In the genomic region with DNA sequence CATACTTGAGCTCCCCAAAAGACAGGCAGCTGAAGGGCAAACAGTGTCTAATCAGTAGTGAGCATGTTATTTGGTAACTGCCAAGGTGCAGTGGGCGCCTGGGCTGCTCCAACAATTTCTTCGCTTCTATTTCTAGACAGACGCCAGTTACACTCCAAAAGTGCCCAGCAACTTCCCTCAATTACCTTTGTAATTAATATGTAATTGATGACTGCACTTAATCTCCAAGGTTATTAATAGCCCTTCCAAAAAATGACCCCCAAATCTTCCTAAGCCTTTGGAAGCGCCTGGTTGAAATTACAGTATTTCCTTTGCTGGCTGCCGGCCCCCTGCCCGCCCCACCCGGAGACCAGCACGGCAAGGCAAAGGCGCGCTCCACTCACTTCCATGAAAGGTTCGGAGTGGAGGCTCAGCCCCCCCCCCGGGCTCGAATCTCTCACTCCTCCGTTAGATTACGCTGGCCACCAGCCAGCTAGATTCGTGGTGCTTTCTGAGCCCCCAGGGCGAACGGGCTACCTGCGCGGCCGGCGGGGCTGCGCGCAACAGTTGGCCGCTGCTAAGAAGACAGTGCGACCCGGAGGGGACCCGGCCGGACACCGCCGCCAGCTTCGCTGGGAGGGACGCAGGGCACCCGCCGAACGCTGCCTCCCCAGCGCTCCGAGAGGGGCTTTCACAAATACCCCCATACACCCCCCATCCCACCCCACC, we compare ENCODE assay signal across 10 cellular contexts. TPM values are rescaled to one million over a fixed set of nuclear protein-coding genes. Genes with fewer than 3 reads are reported as not detected.
DNase-seq lines count a peak whose midpoint lies in the region; FAIRE-seq and TF ChIP-seq lines count a peak whose summit lies in the region.
"Had no signal": no experiment of that assay in that cellular context is flagged by ENCODE, and none has a peak within 500 bp of the region (broad histone marks: within the 10 kb centered on the region; RNA-seq: fewer than 3 reads in every experiment).

No MANE protein-coding gene starts in this region.

- H3K4me3 Mint-ChIP-seq in activated naive CD8-positive, alpha-beta T cell treated with anti-CD3 and anti-CD28 coated beads for 36 hours, result no peak overlapping the region

- H3K36me3 Mint-ChIP-seq in activated naive CD8-positive, alpha-beta T cell treated with anti-CD3 and anti-CD28 coated beads for 36 hours, result no peaks in the 10 kb centered on the region

- peak overlapping the region; percentile 77 for H3K4me3 ChIP-seq in HEK293 (ENCODE audit: low read depth, low read length)
- peak overlapping the region; percentile 55 to 79 (median 57) for H3K4me3 ChIP-seq in breast epithelium
- H3K4me3 ChIP-seq in kidney epithelial cell (ENCODE audit: low read depth, low read length), result peak overlapping the region; percentile 63
- H3K4me3 ChIP-seq in skeletal muscle tissue (ENCODE audit: low read length in 3 of 3), result peak overlapping the region; percentile 73 to 80 (median 75)

- no peaks in the 10 kb centered on the region for H3K9me3 ChIP-seq in HEK293 (ENCODE audit: control insufficient read depth, insufficient read depth, low read depth, low read length)
- H3K9me3 ChIP-seq in breast epithelium, result no peaks in the 10 kb centered on the region
- H3K9me3 ChIP-seq in skeletal muscle tissue (ENCODE audit: control insufficient read depth in 3 of 3, low read length in 3 of 3), result no peaks in the 10 kb centered on the region

- peak overlapping the region; percentile 57 to 83 (median 77) for H3K9ac ChIP-seq in skeletal muscle tissue (ENCODE audit: low read depth in 1 of 3, low read length in 3 of 3)

- peaks cover 2% of the 10 kb centered on the region for H3K4me1 Mint-ChIP-seq in activated naive CD8-positive, alpha-beta T cell treated with anti-CD3 and anti-CD28 coated beads for 36 hours

- no peak for FAIRE-seq in RCC 7860 (lab: Jason Lieb, UNC)

- no peak for DNase-seq in breast epithelium (ENCODE audit: low spot score in 2 of 2)
- DNase-seq in kidney epithelial cell (ENCODE audit: low read depth), result no peak
- no peak for DNase-seq in RCC 7860 (ENCODE audit: low spot score)
- DNase-seq in NCI-H2107 (lab: John Stamatoyannopoulos, UW), result no peak
- no peak for DNase-seq in activated naive CD8-positive, alpha-beta T cell treated with anti-CD3 and anti-CD28 coated beads for 36 hours
- no peak for DNase-seq in nucleus accumbens (lab: John Stamatoyannopoulos, UW)
- DNase-seq: activated CD4-positive, alpha-beta T cell treated with anti-CD3 and anti-CD28 coated beads, Interleukin-2, amount 50 U/mL, for 1 hour; amniotic stem cell had no signal

- H3K27ac Mint-ChIP-seq in activated naive CD8-positive, alpha-beta T cell treated with anti-CD3 and anti-CD28 coated beads for 36 hours, result no peak overlapping the region

- peaks cover 55% of the 10 kb centered on the region for H3K27me3 Mint-ChIP-seq in activated naive CD8-positive, alpha-beta T cell treated with anti-CD3 and anti-CD28 coated beads for 36 hours

- no peaks in the 10 kb centered on the region; a peak in 1 of 3 replicates for H3K36me3 ChIP-seq in HEK293 (ENCODE audit: control insufficient read depth in 2 of 2, insufficient read depth in 1 of 2, low read length in 2 of 2)
- H3K36me3 ChIP-seq in breast epithelium, result no peaks in the 10 kb centered on the region
- no peaks in the 10 kb centered on the region for H3K36me3 ChIP-seq in kidney epithelial cell (ENCODE audit: control insufficient read depth, insufficient read depth, low read length)
- no peaks in the 10 kb centered on the region for H3K36me3 ChIP-seq in skeletal muscle tissue (ENCODE audit: control insufficient read depth in 3 of 3, insufficient read depth in 3 of 3, low read length in 3 of 3)

- intact Hi-C loops in breast epithelium (cut with DNase I; ENCODE audit: low total_unique reads), result no loop called here

- TF ChIP-seq CTCF in HEK293 (tag by site-specific recombination; IDR thresholded peaks at IDR 0.05), result no peak
- no peak for TF ChIP-seq CTCF in breast epithelium (IDR thresholded peaks at IDR 0.05)
- no peak for TF ChIP-seq CTCF in kidney epithelial cell (IDR thresholded peaks at IDR 0.05; ENCODE audit: insufficient read depth, low read length, poor library complexity, severe bottlenecking)

- H3K27me3 ChIP-seq in breast epithelium (peaks cover 0 to 58% of the 10 kb centered on the region in 2 donors), kidney epithelial cell (ENCODE audit: control insufficient read depth, insufficient read depth, low read length) (no peaks in the 10 kb centered on the region), skeletal muscle tissue (ENCODE audit: control insufficient read depth in 3 of 3, insufficient read depth in 3 of 3, low read length in 3 of 3) (peaks cover 0 to 2% (median 0%) of the 10 kb centered on the region in 3 donors)

- peaks cover 3% of the 10 kb centered on the region for H3K4me1 ChIP-seq in HEK293 (ENCODE audit: control insufficient read depth, insufficient read depth, low read length)
- no peaks in the 10 kb centered on the region for H3K4me1 ChIP-seq in breast epithelium
- H3K4me1 ChIP-seq in skeletal muscle tissue (ENCODE audit: control insufficient read depth in 3 of 3, insufficient read depth in 3 of 3, low read length in 3 of 3), result peaks cover 8 to 14% (median 13%) of the 10 kb centered on the region in 3 donors

- no peak overlapping the region for H3K27ac ChIP-seq in HEK293 (ENCODE audit: extremely low read depth, low read depth, low read length)
- H3K27ac ChIP-seq in breast epithelium, result no peak overlapping the region
- H3K27ac ChIP-seq in skeletal muscle tissue (ENCODE audit: low read depth, low read length), result peak overlapping the region; percentile 51

- POLR2A ChIA-PET in HEK293 (lab: Yijun Ruan, JAX), result interaction anchor here (1.3 kb wide), 1 partner anchor 37 kb away, joined by 3 read pairs; no protein-coding TSS in a partner anchor

- TF ChIP-seq POLR2A in breast epithelium (IDR thresholded peaks at IDR 0.05), result no peak

- CTCF ChIA-PET in HEK293 (lab: Yijun Ruan, JAX), result interaction anchor here (0.6 to 0.7 kb wide), 3 partner anchors 13 to 79 kb away, joined by 3 to 4 read pairs (median 4); no protein-coding TSS in a partner anchor

- H3K9me3 Mint-ChIP-seq in activated naive CD8-positive, alpha-beta T cell treated with anti-CD3 and anti-CD28 coated beads for 36 hours, result no peaks in the 10 kb centered on the region

TF ChIP-seq in HEK293, 187 proteins besides CTCF, POLR2A, EP300 and RAD21 (continues in another document):
- TF ChIP-seq ZNF664 (tag by site-specific recombination; IDR thresholded peaks at IDR 0.05) (no peak), ZBTB26 (tag by site-specific recombination; optimal IDR thresholded peaks at IDR 0.05) (peak; percentile 39), ZNF704 (tag by site-specific recombination; IDR thresholded peaks at IDR 0.05) (no peak), ZNF121 (tag by site-specific recombination; IDR thresholded peaks at IDR 0.05) (no peak), ZXDB (tag by site-specific recombination; IDR thresholded peaks at IDR 0.05) (no peak), SCRT2 (tag by site-specific recombination; IDR thresholded peaks at IDR 0.05) (peak; percentile 96), ZNF157 (tag by site-specific recombination; IDR thresholded peaks at IDR 0.05) (no peak), SCRT1 (tag by site-specific recombination; IDR thresholded peaks at IDR 0.05; ENCODE audit: borderline replicate concordance) (peak; percentile 69; the same call in 1 of the 2 replicates), ZNF510 (tag by site-specific recombination; IDR thresholded peaks at IDR 0.05; ENCODE audit: insufficient replicate concordance) (no peak), ZIC2 (tag by site-specific recombination; IDR thresholded peaks at IDR 0.05) (peak; percentile 57)

RNA-seq across cellular contexts. Expression of gene GPC4, which starts 1.9 kb away (rescaled TPM):
- total RNA-seq in breast epithelium (1 to 10 TPM; 4.5 to 7.7 (median 5.2) TPM), kidney epithelial cell (33.1 and 34.7 TPM in 2 replicates), skeletal muscle tissue (49.1 TPM)
- total RNA-seq in activated naive CD8-positive, alpha-beta T cell treated with anti-CD3 and anti-CD28 coated beads for 36 hours, result not detected

Comparison
In these comparisons a context has a peak if more than half of its experiments do, and no peak if none do; other contexts are left out.
1. RNA of gene GPC4, which starts 1.9 kb away (total RNA-seq): 49.1 TPM in skeletal muscle tissue (single experiment), 33.1 to 34.7 TPM in kidney epithelial cell and 4.5 to 7.7 TPM in breast epithelium; not detected in activated naive CD8-positive, alpha-beta T cell treated with anti-CD3 and anti-CD28 coated beads for 36 hours; every median in the first group is over 4 times any median in the second.
2. Peak in every context shown above with its lines, with median percentiles within 50 percentile points of each other: H3K4me3 ChIP-seq.